Comparison of ENCODE assay signal across 1 cellular context in the genomic region with DNA sequence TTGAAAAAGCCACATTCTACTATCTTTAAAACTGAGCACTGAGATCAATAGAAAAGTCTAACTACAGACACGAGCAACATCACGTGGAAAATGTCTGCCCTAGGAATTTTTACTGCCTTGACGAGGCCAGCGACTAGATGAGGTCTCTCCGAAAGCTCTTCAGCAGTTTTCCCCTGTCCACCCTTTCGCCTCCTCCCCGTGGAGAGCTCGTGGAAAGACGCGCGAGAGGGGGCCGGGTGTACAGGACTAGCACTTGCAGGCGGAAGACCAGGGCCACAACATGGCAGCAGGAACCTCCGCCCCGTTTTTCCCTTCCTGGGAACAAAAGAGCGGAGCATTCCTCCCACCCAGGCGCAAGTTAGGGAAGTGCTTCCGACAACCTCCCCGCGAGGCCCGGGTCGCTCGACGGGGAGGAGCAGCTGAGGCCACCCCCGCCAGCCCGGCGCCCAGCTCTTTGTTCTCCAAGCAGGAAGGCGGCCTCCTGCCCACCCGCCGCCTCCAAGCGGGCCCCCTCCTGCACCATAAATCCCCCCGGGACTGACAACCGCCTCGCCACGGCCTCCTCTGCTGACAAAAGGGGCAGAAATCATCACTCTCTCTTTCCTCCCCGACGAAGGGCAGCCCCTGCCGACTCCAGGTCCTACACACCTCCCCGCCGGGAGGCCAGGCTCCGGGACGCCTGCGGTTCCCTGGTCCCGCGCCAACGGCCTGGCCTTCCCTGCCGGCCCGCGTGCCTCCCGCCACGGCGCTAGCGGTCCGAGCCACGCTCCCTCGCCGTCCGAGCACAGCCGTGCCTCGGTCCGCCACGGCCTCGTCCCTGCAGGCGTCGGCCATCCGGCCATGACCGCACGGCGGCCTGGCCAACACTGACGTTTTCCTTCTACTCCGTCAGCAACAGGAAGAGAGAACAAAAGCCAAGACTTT.
TF ChIP-seq lines count a peak whose summit lies in the region.

No MANE protein-coding gene starts in this region.

TF ChIP-seq in GM12878, 131 proteins besides CTCF, POLR2A, EP300 and RAD21 (continues in another document):
- TF ChIP-seq CHD2 (IDR thresholded peaks at IDR 0.05; ENCODE audit: borderline replicate concordance, low read depth, low read length) (0 out of 2 replicates have a peak, but pooled peaks have one; percentile 18), MTA3 (IDR thresholded peaks at IDR 0.05; ENCODE audit: borderline replicate concordance, low read length) (no peak), MLLT1 (IDR thresholded peaks at IDR 0.05) (peak; percentile 13; the same call in 1 of the 2 replicates), TCF12 (IDR thresholded peaks at IDR 0.05; ENCODE audit: low read depth, low read length) (no peak), DPF2 (IDR thresholded peaks at IDR 0.05) (no peak; the same call in 1 of the 2 replicates), IRF5 (IDR thresholded peaks at IDR 0.05; ENCODE audit: borderline replicate concordance) (no peak), FOS (IDR thresholded peaks at IDR 0.05; ENCODE audit: borderline replicate concordance, extremely low read depth, insufficient read length) (no peak), RBBP5 (conservative IDR thresholded peaks at IDR 0.05) (no peak), ZNF274 (IDR thresholded peaks at IDR 0.05; ENCODE audit: insufficient read depth, insufficient read length) (no peak), ESRRA (IDR thresholded peaks at IDR 0.05; ENCODE audit: low read length) (no peak), TARDBP (IDR thresholded peaks at IDR 0.05; ENCODE audit: borderline replicate concordance) (no peak), IKZF2 (IDR thresholded peaks at IDR 0.05) (peak; percentile 15 to 42; a peak in 1 of 4 replicates), BHLHE40 (IDR thresholded peaks at IDR 0.05; ENCODE audit: borderline replicate concordance in 1 of 2, low read depth in 2 of 2, low read length in 1 of 2) (peak in 1 of 2 experiments; percentile 19; a peak in 1 of 4 replicates), RB1 (IDR thresholded peaks at IDR 0.05; ENCODE audit: borderline replicate concordance) (no peak; the same call in 1 of the 2 replicates), FOXM1 (IDR thresholded peaks at IDR 0.05; ENCODE audit: low read depth, low read length) (no peak), NR2F1 (conservative IDR thresholded peaks at IDR 0.05) (no peak), ETV6 (conservative IDR thresholded peaks at IDR 0.05 in 1 of 2, IDR thresholded peaks at IDR 0.05 in 1 of 2; ENCODE audit: borderline replicate concordance in 1 of 2, low read depth in 1 of 2) (no peak), REST (IDR thresholded peaks at IDR 0.05; ENCODE audit: low read depth, low read length) (no peak), CREM (IDR thresholded peaks at IDR 0.05; ENCODE audit: low read depth) (no peak), PKNOX1 (IDR thresholded peaks at IDR 0.05) (no peak), TCF7 (IDR thresholded peaks at IDR 0.05; ENCODE audit: borderline replicate concordance) (no peak), SP1 (IDR thresholded peaks at IDR 0.05; ENCODE audit: low read depth, low read length) (no peak), ZNF24 (IDR thresholded peaks at IDR 0.05) (no peak), USF1 (IDR thresholded peaks at IDR 0.05; ENCODE audit: borderline replicate concordance, extremely low read length, insufficient read depth, low read depth, low read length) (no peak), ASH2L (IDR thresholded peaks at IDR 0.05; ENCODE audit: borderline replicate concordance, low read depth) (no peak; the same call in 1 of the 2 replicates), ZBTB4 (CRISPR knock-in tag; IDR thresholded peaks at IDR 0.05) (no peak), SRF (IDR thresholded peaks at IDR 0.05; ENCODE audit: low read depth in 2 of 2, low read length in 2 of 2) (no peak), CREB1 (IDR thresholded peaks at IDR 0.05; ENCODE audit: low read depth) (no peak), SIN3A (IDR thresholded peaks at IDR 0.05; ENCODE audit: low read depth, low read length) (no peak; the same call in 1 of the 2 replicates), POU2F2 (IDR thresholded peaks at IDR 0.05; ENCODE audit: borderline replicate concordance, low read depth, low read length) (peak; percentile 11; the same call in 1 of the 3 replicates), KLF5 (IDR thresholded peaks at IDR 0.05; ENCODE audit: partially characterized antibody) (no peak), PAX5 (IDR thresholded peaks at IDR 0.05; ENCODE audit: borderline replicate concordance, low read depth, low read length) (0 out of 2 replicates have a peak, but pooled peaks have one; percentile 16), MYC (IDR thresholded peaks at IDR 0.05; ENCODE audit: insufficient read depth, insufficient read length, insufficient replicate concordance, low read length, severe bottlenecking) (peak; percentile 16), RELA (IDR thresholded peaks at IDR 0.05; ENCODE audit: borderline replicate concordance, partially characterized antibody) (no peak), IRF3 (IDR thresholded peaks at IDR 0.05) (no peak), ZNF217 (IDR thresholded peaks at IDR 0.05) (no peak), YBX1 (IDR thresholded peaks at IDR 0.05) (no peak), BCL3 (IDR thresholded peaks at IDR 0.05; ENCODE audit: borderline replicate concordance, insufficient read depth, low read depth, low read length, poor library complexity, severe bottlenecking) (no peak), MTA2 (IDR thresholded peaks at IDR 0.05; ENCODE audit: low read depth) (no peak), NBN (IDR thresholded peaks at IDR 0.05) (0 out of 2 replicates have a peak, but pooled peaks have one; percentile 23)
- TF ChIP-seq, protein P1, sequence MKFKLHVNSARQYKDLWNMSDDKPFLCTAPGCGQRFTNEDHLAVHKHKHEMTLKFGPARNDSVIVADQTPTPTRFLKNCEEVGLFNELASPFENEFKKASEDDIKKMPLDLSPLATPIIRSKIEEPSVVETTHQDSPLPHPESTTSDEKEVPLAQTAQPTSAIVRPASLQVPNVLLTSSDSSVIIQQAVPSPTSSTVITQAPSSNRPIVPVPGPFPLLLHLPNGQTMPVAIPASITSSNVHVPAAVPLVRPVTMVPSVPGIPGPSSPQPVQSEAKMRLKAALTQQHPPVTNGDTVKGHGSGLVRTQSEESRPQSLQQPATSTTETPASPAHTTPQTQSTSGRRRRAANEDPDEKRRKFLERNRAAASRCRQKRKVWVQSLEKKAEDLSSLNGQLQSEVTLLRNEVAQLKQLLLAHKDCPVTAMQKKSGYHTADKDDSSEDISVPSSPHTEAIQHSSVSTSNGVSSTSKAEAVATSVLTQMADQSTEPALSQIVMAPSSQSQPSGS (IDR thresholded peaks at IDR 0.05; ENCODE audit: low read length): no peak
